23 cellular contexts compared by ENCODE assay signal in the genomic region with DNA sequence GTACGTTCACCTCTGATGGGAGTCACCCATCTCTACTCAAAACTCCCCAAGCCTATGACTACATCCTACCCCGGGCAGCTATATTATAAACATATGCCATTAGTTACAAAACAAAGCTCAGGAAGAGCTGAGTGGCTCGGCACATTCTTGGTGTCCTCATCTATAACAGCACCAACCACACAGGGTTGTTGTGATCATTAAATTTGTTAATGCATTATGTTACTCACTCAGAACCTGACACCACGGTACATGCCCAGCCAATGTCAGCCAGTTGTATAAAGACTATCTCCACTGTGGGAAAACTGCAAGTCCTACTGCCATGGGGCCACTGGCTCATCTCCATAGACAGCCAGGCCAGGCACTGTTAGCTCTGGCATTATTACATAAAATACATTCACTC. TPM values are rescaled to one million over a fixed set of nuclear protein-coding genes. Genes with fewer than 3 reads are reported as not detected.
DNase-seq lines count a peak whose midpoint lies in the region; ATAC-seq and TF ChIP-seq lines count a peak whose summit lies in the region.
"Had no signal": no experiment of that assay in that cellular context is flagged by ENCODE, and none has a peak within 500 bp of the region (broad histone marks: within the 10 kb centered on the region; RNA-seq: fewer than 3 reads in every experiment).

No MANE protein-coding gene starts in this region.

- no peak overlapping the region for H2BK20ac ChIP-seq in IMR-90 (ENCODE audit: low read depth, low read length)

- H3K18ac ChIP-seq in IMR-90 (ENCODE audit: low read depth, low read length): no peak overlapping the region

- H3K4ac ChIP-seq in IMR-90 (ENCODE audit: low read depth, low read length): no peak overlapping the region

- H3K4me2 ChIP-seq in IMR-90 (ENCODE audit: low read depth, low read length): no peak overlapping the region

- no peaks in the 10 kb centered on the region for H4K20me1 ChIP-seq in IMR-90 (ENCODE audit: insufficient read depth, low read length)

- H2BK15ac ChIP-seq in IMR-90 (ENCODE audit: low read depth, low read length): no peak overlapping the region

- no peak for TF ChIP-seq RAD21 in IMR-90 (IDR thresholded peaks at IDR 0.05; ENCODE audit: low read length)

- H3K79me1 ChIP-seq in IMR-90 (ENCODE audit: low read depth in 1 of 2, low read length in 2 of 2): peaks cover 10 to 45% of the 10 kb centered on the region in 2 experiments; a peak in 3 of 4 replicates

- H2AFZ ChIP-seq in IMR-90 (replicated peaks; ENCODE audit: low read length, poor library complexity): no peak overlapping the region

- dilution Hi-C loops in IMR-90 (cut with HindIII; ENCODE audit: low sequenced_read_pairs, unreplicated experiment): no loop called here

- TF ChIP-seq CTCF in A673 (conservative IDR thresholded peaks at IDR 0.05; ENCODE audit: low read depth, low read length): no peak
- TF ChIP-seq CTCF in IMR-90 (conservative IDR thresholded peaks at IDR 0.05; ENCODE audit: low read depth, low read length): no peak
- no peak for TF ChIP-seq CTCF in foreskin fibroblast (IDR thresholded peaks at IDR 0.05; ENCODE audit: low read depth, low read length)

- ATAC-seq in IMR-90 (ENCODE audit: low read depth) (peak; percentile 41), sciatic nerve (peak; percentile 14), HG03378 (IDR thresholded peaks at IDR 0.05; ENCODE audit: unreplicated experiment) (no peak), HG02870 (IDR thresholded peaks at IDR 0.05; ENCODE audit: unreplicated experiment) (no peak), HG03039 (IDR thresholded peaks at IDR 0.05; ENCODE audit: unreplicated experiment) (no peak)
- ATAC-seq: GM12878, Panc1, SK-N-SH treated with all-trans-retinoic acid at 6 μM for 48 hours had no signal

- H4K8ac ChIP-seq in IMR-90 (ENCODE audit: low read depth in 2 of 2, low read length in 2 of 2): no peak overlapping the region

- H2BK5ac ChIP-seq in IMR-90 (ENCODE audit: low read depth, low read length, poor library complexity, severe bottlenecking): no peak overlapping the region

- in situ Hi-C loops in IMR-90 (cut with MboI; ENCODE audit: low sequenced_read_pairs): no loop called here

- TF ChIP-seq POLR2A in IMR-90 (IDR thresholded peaks at IDR 0.05; ENCODE audit: low read depth, low read length): no peak

- peaks cover 29% of the 10 kb centered on the region for H3K36me3 ChIP-seq in A673 (ENCODE audit: insufficient read depth, low read length, poor library complexity, severe bottlenecking)
- H3K36me3 ChIP-seq in IMR-90 (ENCODE audit: control insufficient read depth, insufficient read depth, low read length): peaks cover 14% of the 10 kb centered on the region

- H3K56ac ChIP-seq in IMR-90 (ENCODE audit: extremely low read depth, insufficient read depth, low read length): no peak overlapping the region

- H3K4me3 ChIP-seq in A673 (ENCODE audit: low read depth, low read length, poor library complexity, severe bottlenecking): no peak overlapping the region
- no peak overlapping the region for H3K4me3 ChIP-seq in IMR-90 (ENCODE audit: insufficient read depth, low read depth, low read length)
- H3K4me3 ChIP-seq in foreskin fibroblast (ENCODE audit: low read depth in 1 of 2, low read length in 2 of 2): no peak overlapping the region
- H3K4me3 ChIP-seq: GM12878 had no signal

- H3K4me1 ChIP-seq in A673 (ENCODE audit: insufficient read depth, low read length, poor library complexity, severe bottlenecking) (peaks cover 15% of the 10 kb centered on the region), IMR-90 (ENCODE audit: control insufficient read depth, insufficient read depth, low read length) (no peaks in the 10 kb centered on the region)
- H3K4me1 ChIP-seq: BE2C had no signal

- H2BK120ac ChIP-seq in IMR-90 (ENCODE audit: low read depth, low read length): no peak overlapping the region

- H4K91ac ChIP-seq in IMR-90 (ENCODE audit: insufficient read depth, low read depth, low read length): no peak overlapping the region

- H3K14ac ChIP-seq in IMR-90 (replicated peaks; ENCODE audit: low read depth, low read length): no peak overlapping the region

- H4K5ac ChIP-seq in IMR-90 (ENCODE audit: low read depth, low read length): no peak overlapping the region

- H3K9ac ChIP-seq in IMR-90 (ENCODE audit: low read depth, low read length): no peak overlapping the region

- no CpG with 5 or more reads among the region's 4 CpGs for WGBS in IMR-90 (ENCODE audit: extremely low coverage in 2 of 2, insufficient read length in 1 of 2), 2 experiments

- H2AK9ac ChIP-seq in IMR-90 (replicated peaks; ENCODE audit: low read depth, low read length, poor library complexity): no peak overlapping the region

- H3K23ac ChIP-seq in IMR-90 (ENCODE audit: low read depth, low read length): no peak overlapping the region

- POLR2A ChIA-PET in A673 (lab: Charles Lee; ENCODE audit: low non-redundant PET) (no interaction called here), IMR-90 (lab: Charles Lee; ENCODE audit: unreplicated experiment) (interaction anchor here (0.6 kb wide), 1 partner anchor 111 kb away, joined by 3 read pairs; a partner anchor contains a TSS)

- no peak overlapping the region for H2AK5ac ChIP-seq in IMR-90 (ENCODE audit: low read depth, low read length)

- DNase-seq in A673 (ENCODE audit: low spot score) (peak; percentile 9), IMR-90 (peak; percentile 28), foreskin fibroblast (peak; percentile 55 to 60), sciatic nerve (ENCODE audit: low spot score) (no peak)
- DNase-seq: BE2C; CD4-positive, CD25-positive, alpha-beta regulatory T cell; DMS79 treated with DMSO at 0.1 percent for 48 hours; GOT3; HCEC 1CT; KBM-7; MM.1S; NCI-H1092; NCI-H1436; NCI-H187 treated with DMSO at 0.1 percent for 48 hours; NCI-H524 treated with DMSO at 0.1 percent for 48 hours; NCI-H82; SIG-M5 had no signal

- intact Hi-C loops in A673 (cut with micrococcal nuclease; ENCODE audit: unreplicated experiment) (no loop called here), IMR-90 (cut with micrococcal nuclease) (no loop called here), sciatic nerve (cut with DNase I) (no loop called here)

- H3K9me3 ChIP-seq in A673 (ENCODE audit: low read depth, low read length, poor library complexity, severe bottlenecking) (no peaks in the 10 kb centered on the region), IMR-90 (ENCODE audit: control insufficient read depth, insufficient read depth, low read length) (no peaks in the 10 kb centered on the region)
- H3K9me3 ChIP-seq: BE2C had no signal

- BruUV-seq in A673 (replicated peaks; lab: Mats Ljungman, UMichigan) (no TSS peak), IMR-90 (replicated peaks; lab: Mats Ljungman, UMichigan) (no TSS peak)

- CTCF ChIA-PET in A673 (lab: Charles Lee): no interaction called here
- CTCF ChIA-PET in IMR-90 (lab: Yijun Ruan, JAX): interaction anchor here (0.6 kb wide), 1 partner anchor 575 kb away, joined by 3 read pairs; no protein-coding TSS in a partner anchor

- H3K27ac ChIP-seq in A673 (ENCODE audit: low read depth, low read length, poor library complexity, severe bottlenecking) (no peak overlapping the region), IMR-90 (ENCODE audit: insufficient read depth, low read length) (no peak overlapping the region)

- no peaks in the 10 kb centered on the region for H3K9me1 ChIP-seq in IMR-90 (ENCODE audit: insufficient read depth, low read length)

- H3K27me3 ChIP-seq in A673 (replicated peaks; ENCODE audit: insufficient read depth, low read depth, low read length, poor library complexity): no peaks in the 10 kb centered on the region
- H3K27me3 ChIP-seq in IMR-90 (ENCODE audit: control insufficient read depth, insufficient read depth, low read length): no peaks in the 10 kb centered on the region
- H3K27me3 ChIP-seq: BE2C had no signal

TF ChIP-seq in IMR-90, 13 proteins besides CTCF, POLR2A, EP300 and RAD21:
- TF ChIP-seq MAZ (IDR thresholded peaks at IDR 0.05; ENCODE audit: borderline replicate concordance, low read depth, low read length): no peak

RNA-seq across cellular contexts. Expression of a gene that starts 7.7 kb away (rescaled TPM):
- total RNA-seq in A673 (2021) (52.7 and 62.1 TPM in 2 replicates), IMR-90 (2012; rRNA removed) (22.2 and 28.1 TPM in 2 replicates), sciatic nerve (27.4 TPM)
- polyA plus RNA-seq in IMR-90 (2012; rRNA removed): 21.7 and 23.9 TPM in 2 replicates
- 12.6 and 19.7 TPM in 2 replicates for polyA plus RNA-seq in IMR-90 (2012; cell fraction: cytosol; rRNA removed)
- 28.7 and 68.1 TPM in 2 replicates for polyA plus RNA-seq in IMR-90 (2012; cell fraction: nucleus; rRNA removed; ENCODE audit: low replicate concordance)

RNA-seq across cellular contexts. Expression of a gene that starts 50.0 kb away (rescaled TPM):
- total RNA-seq in A673 (2021): 4.4 and 7.5 TPM in 2 replicates
- total RNA-seq in IMR-90 (2012; rRNA removed): 13.3 and 15.4 TPM in 2 replicates
- 10.6 and 12.1 TPM in 2 replicates for polyA plus RNA-seq in IMR-90 (2012; rRNA removed)
- polyA plus RNA-seq in IMR-90 (2012; cell fraction: cytosol; rRNA removed): 9.5 and 14.6 TPM in 2 replicates
- polyA plus RNA-seq in IMR-90 (2012; cell fraction: nucleus; rRNA removed; ENCODE audit: low replicate concordance): 5.9 and 10.1 TPM in 2 replicates
- total RNA-seq in sciatic nerve: 47.1 TPM

Comparison
In these comparisons a context has a peak if more than half of its experiments do, and no peak if none do; other contexts are left out.
1. ATAC-seq: peak in IMR-90 (single experiment) and sciatic nerve (single experiment); none in HG03378 (single experiment), HG02870 (single experiment) and HG03039 (single experiment).